In genomic region chr7:139745330-139746143, GRCh38 we compare ENCODE assay signal across 12 cellular contexts. TPM values are rescaled to one million over a fixed set of nuclear protein-coding genes. Genes with fewer than 3 reads are reported as not detected.
DNase-seq lines count a peak whose midpoint lies in the region; ATAC-seq, FAIRE-seq and TF ChIP-seq lines count a peak whose summit lies in the region.
"Had no signal": no experiment of that assay in that cellular context is flagged by ENCODE, and none has a peak within 500 bp of the region (broad histone marks: within the 10 kb centered on the region; RNA-seq: fewer than 3 reads in every experiment).

No MANE protein-coding gene starts in this region.

- H3K36me3 ChIP-seq in H1 (ENCODE audit: control insufficient read depth in 2 of 4, insufficient read depth in 4 of 4, low read length in 3 of 4): no peaks in the 10 kb centered on the region
- no peaks in the 10 kb centered on the region for H3K36me3 ChIP-seq in mesendoderm (ENCODE audit: control insufficient read depth, insufficient read depth, low read length)

- no peak for TF ChIP-seq RAD21 in H1 (IDR thresholded peaks at IDR 0.05 in 1 of 2, conservative IDR thresholded peaks at IDR 0.05 in 1 of 2; ENCODE audit: low read depth in 2 of 2, low read length in 2 of 2)

- no peak overlapping the region for H3K56ac ChIP-seq in H1 (replicated peaks; ENCODE audit: insufficient read length, low read depth, low read length)
- no peak overlapping the region for H3K56ac ChIP-seq in mesendoderm (ENCODE audit: low read length)

- H4K5ac ChIP-seq in H1 (ENCODE audit: insufficient read length, low read depth, low read length) (no peak overlapping the region), mesendoderm (ENCODE audit: low read length) (no peak overlapping the region)

- no peaks in the 10 kb centered on the region for H3K9me3 ChIP-seq in H1 (ENCODE audit: insufficient read depth in 2 of 2, low read depth in 1 of 2, low read length in 1 of 2)

- no peak overlapping the region for H3K9ac ChIP-seq in H1 (replicated peaks in 1 of 4; ENCODE audit: extremely low read depth in 1 of 4, low read depth in 3 of 4, low read length in 3 of 4)
- H3K9ac ChIP-seq in mesendoderm (ENCODE audit: low read length): peak overlapping the region; percentile 17

- H2BK12ac ChIP-seq in H1 (ENCODE audit: low read depth, low read length): no peak overlapping the region

- TF ChIP-seq EP300 in H1 (IDR thresholded peaks at IDR 0.05; ENCODE audit: borderline replicate concordance in 1 of 2, low read depth in 2 of 2, low read length in 2 of 2): no peak

- 70% methylated on average over 11 of the region's 11 CpGs; no CpG with 5 or more reads in 1 of the 2 experiments for WGBS in H1 (ENCODE audit: extremely low coverage in 1 of 2, insufficient coverage in 1 of 2, insufficient read length in 1 of 2, insufficient replicate concordance in 2 of 2, low coverage in 1 of 2, low lambda C conversion rate in 2 of 2, missing lambda C conversion rate in 1 of 2), 2 experiments
- no CpG with 5 or more reads among the region's 11 CpGs for WGBS in mesendoderm (ENCODE audit: extremely low coverage, insufficient coverage, low lambda C conversion rate)

- H2BK5ac ChIP-seq in H1 (ENCODE audit: low read depth, low read length): no peak overlapping the region
- H2BK5ac ChIP-seq in mesendoderm (ENCODE audit: low read length): no peak overlapping the region

- H3K4me3 ChIP-seq in H1 (ENCODE audit: extremely low read depth in 1 of 4, insufficient read depth in 2 of 4, low read depth in 3 of 4, low read length in 4 of 4) (no peak overlapping the region), mesendoderm (ENCODE audit: low read length) (no peak overlapping the region)

- H4K8ac ChIP-seq in H1 (ENCODE audit: extremely low read depth, insufficient read depth, low read length) (no peak overlapping the region), mesendoderm (ENCODE audit: low read depth, low read length) (no peak overlapping the region)

- H3K79me1 ChIP-seq in H1 (ENCODE audit: low read depth, low read length) (peaks cover 6% of the 10 kb centered on the region; the same call in 1 of the 2 replicates), mesendoderm (ENCODE audit: low read length) (peaks cover 12% of the 10 kb centered on the region)

- no peak overlapping the region for H2BK20ac ChIP-seq in H1 (ENCODE audit: low read length)

- H3K18ac ChIP-seq in H1 (ENCODE audit: extremely low read depth, low read length) (peak overlapping the region; percentile 28; the same call in 1 of the 2 replicates), mesendoderm (ENCODE audit: low read length) (no peak overlapping the region)

- ATAC-seq in HG02763 (IDR thresholded peaks at IDR 0.05; ENCODE audit: unreplicated experiment): no peak
- ATAC-seq in HG02970 (IDR thresholded peaks at IDR 0.05; ENCODE audit: low FRiP score, unreplicated experiment): no peak
- ATAC-seq: CD8-positive, alpha-beta T cell; stimulated activated naive CD8-positive, alpha-beta T cell treated with anti-CD3 and anti-CD28 coated beads, Interleukin-15, amount 100 ng/mL, for 72 hours had no signal

- H3K14ac ChIP-seq in H1 (ENCODE audit: insufficient read length): no peak overlapping the region

- H3K4me2 ChIP-seq in H1 (ENCODE audit: insufficient read depth in 1 of 2, low read depth in 2 of 2, low read length in 2 of 2) (no peak overlapping the region), mesendoderm (ENCODE audit: low read length) (no peak overlapping the region)

- H4K20me1 ChIP-seq in H1 (replicated peaks in 1 of 2; ENCODE audit: control insufficient read depth in 1 of 2, insufficient read depth in 2 of 2, low read length in 2 of 2): peaks cover 1 to 5% of the 10 kb centered on the region in 2 experiments

- no peak for TF ChIP-seq POLR2A in H1 (IDR thresholded peaks at IDR 0.05; ENCODE audit: control extremely low read depth in 1 of 2, low read depth in 2 of 2, low read length in 2 of 2)

- H2BK120ac ChIP-seq in H1 (replicated peaks; ENCODE audit: low read depth, low read length) (no peak overlapping the region), mesendoderm (ENCODE audit: low read depth, low read length) (no peak overlapping the region)

- FAIRE-seq in H1 (lab: Jason Lieb, UNC): no peak

- TF ChIP-seq CTCF in H1 (IDR thresholded peaks at IDR 0.05; ENCODE audit: control extremely low read depth in 1 of 3, insufficient read depth in 1 of 3, low read depth in 1 of 3, low read length in 3 of 3): no peak

- H3K4ac ChIP-seq in H1 (replicated peaks; ENCODE audit: insufficient read length, low read depth, low read length) (no peak overlapping the region), mesendoderm (ENCODE audit: low read depth, low read length) (no peak overlapping the region)

- H3K27me3 ChIP-seq in H1 (replicated peaks in 1 of 4; ENCODE audit: control insufficient read depth in 3 of 4, extremely low read depth in 1 of 4, insufficient read depth in 3 of 4, low read length in 3 of 4) (no peaks in the 10 kb centered on the region), mesendoderm (ENCODE audit: insufficient read depth, low read length, poor library complexity) (no peaks in the 10 kb centered on the region)

- H2BK15ac ChIP-seq in H1 (ENCODE audit: low read length): no peak overlapping the region
- H2BK15ac ChIP-seq in mesendoderm (replicated peaks; ENCODE audit: low read depth): no peak overlapping the region

- H3K23ac ChIP-seq in H1 (ENCODE audit: insufficient read length) (no peak overlapping the region), mesendoderm (ENCODE audit: low read length) (no peak overlapping the region)

- POLR2A ChIA-PET in H1 (lab: Charles Lee; ENCODE audit: partially characterized antibody): interaction anchor here (1.0 kb wide), 2 partner anchors 22 to 100 kb away, joined by 3 to 4 read pairs; no protein-coding TSS in a partner anchor

- DNase-seq in AG20443 (ENCODE audit: low spot score) (peak; percentile 46), NCI-H2227 treated with DMSO at 0.1 percent for 48 hours (lab: John Stamatoyannopoulos, UW) (peak; percentile 28), H1 (ENCODE audit: low read depth in 1 of 2, low spot score in 2 of 2) (no peak), mesendoderm (peak; percentile 16), NCI-H1105 (lab: John Stamatoyannopoulos, UW) (no peak), hippocampal formation (lab: John Stamatoyannopoulos, UW) (no peak)
- DNase-seq: activated CD4-positive, CD25-positive, alpha-beta regulatory T cell treated with anti-CD3 and anti-CD28 coated beads, Interleukin-2, amount 50 U/mL, for 72 hours; activated naive CD4-positive, alpha-beta T cell treated with anti-CD3 and anti-CD28 coated beads, Interleukin-2, amount 50 U/mL, for 16 hours; CD8-positive, alpha-beta T cell; stimulated activated naive CD8-positive, alpha-beta T cell treated with anti-CD3 and anti-CD28 coated beads, Interleukin-15, amount 100 ng/mL, for 72 hours had no signal

- H3K23me2 ChIP-seq in H1 (ENCODE audit: low read depth, low read length): no peaks in the 10 kb centered on the region

- H3K4me1 ChIP-seq in H1 (replicated peaks in 1 of 4; ENCODE audit: control insufficient read depth in 3 of 4, insufficient read depth in 4 of 4, low read length in 3 of 4) (peaks cover 0 to 12% (median 6%) of the 10 kb centered on the region in 4 experiments), mesendoderm (ENCODE audit: control insufficient read depth, low read depth, low read length) (peaks cover 14% of the 10 kb centered on the region)

- H3K79me2 ChIP-seq in H1 (ENCODE audit: control insufficient read depth in 1 of 2, insufficient read depth in 2 of 2, low read length in 2 of 2) (peaks cover 0 to 3% of the 10 kb centered on the region in 2 experiments; a peak in 1 of 4 replicates), mesendoderm (ENCODE audit: control insufficient read depth, insufficient read depth, low read length) (no peaks in the 10 kb centered on the region)

- CTCF ChIA-PET in H1 (lab: Charles Lee; ENCODE audit: partially characterized antibody): interaction anchor here (0.5 to 3.8 kb wide), 17 partner anchors 9 to 498 kb away, joined by 3 to 28 read pairs (median 3); no protein-coding TSS in a partner anchor

- H2AFZ ChIP-seq in H1 (ENCODE audit: low read length): no peak overlapping the region

- no peak overlapping the region for H4K91ac ChIP-seq in H1 (replicated peaks; ENCODE audit: insufficient read length, low read length)

- H2AK5ac ChIP-seq in H1 (ENCODE audit: low read depth, low read length): no peak overlapping the region
- no peak overlapping the region for H2AK5ac ChIP-seq in mesendoderm (ENCODE audit: low read length)

- H3K27ac ChIP-seq in H1 (ENCODE audit: low read depth, low read length) (no peak overlapping the region), mesendoderm (ENCODE audit: low read depth, low read length) (no peak overlapping the region)

TF ChIP-seq in H1, 55 proteins besides CTCF, POLR2A, EP300 and RAD21 (continues in another document):
- TF ChIP-seq CBX8 (IDR thresholded peaks at IDR 0.05; ENCODE audit: borderline replicate concordance, low read depth, low read length) (no peak), FOSL1 (IDR thresholded peaks at IDR 0.05; ENCODE audit: insufficient read depth, low read depth, low read length) (no peak), TBP (IDR thresholded peaks at IDR 0.05; ENCODE audit: low read depth, low read length) (no peak), SIX5 (IDR thresholded peaks at IDR 0.05; ENCODE audit: low read depth, low read length) (no peak), JUN (IDR thresholded peaks at IDR 0.05; ENCODE audit: low read depth, low read length) (no peak), ASH2L (IDR thresholded peaks at IDR 0.05; ENCODE audit: low read length) (no peak), TCF12 (IDR thresholded peaks at IDR 0.05; ENCODE audit: low read depth, low read length) (no peak), USF2 (IDR thresholded peaks at IDR 0.05; ENCODE audit: low read length) (no peak)

RNA-seq across cellular contexts. Expression of gene HIPK2, which starts 32.3 kb away (rescaled TPM):
- total RNA-seq in H1 (2021; fragmentation: NEBNext Ultra II Directional; extraction: Animal tissue kit (Norgen Biotek cat#: 25700)): 24.3 and 24.4 TPM in 2 replicates
- polyA plus RNA-seq in H1 (2011; rRNA removed): 8.3 and 10.0 TPM in 2 replicates
- 4.9 TPM for polyA plus RNA-seq in H1 (2011; cell fraction: cytosol; rRNA removed)
- 18.0 TPM for polyA plus RNA-seq in H1 (2011; cell fraction: nucleus; rRNA removed)
- polyA plus RNA-seq in H1 (2012, experiment 1 of 2): 7.7 to 10.0 TPM (median 8.5 TPM) in 4 replicates
- polyA plus RNA-seq in H1 (2012, experiment 2 of 2): 1.1 TPM
- 9.4 TPM for polyA plus RNA-seq in H1 (2013, experiment 1 of 2)
- 8.2 TPM for polyA plus RNA-seq in H1 (2013, experiment 2 of 2)
- polyA minus RNA-seq in H1 (2011; rRNA and poly(A)+ RNA removed): 21.8 and 24.1 TPM in 2 replicates
- polyA minus RNA-seq in H1 (2011; cell fraction: cytosol; rRNA and poly(A)+ RNA removed): 10.6 TPM
- polyA minus RNA-seq in H1 (2011; cell fraction: nucleus; rRNA and poly(A)+ RNA removed): 16.7 TPM
- 13.2 TPM for polyA plus RNA-seq in mesendoderm (2013, experiment 1 of 2)
- 13.5 TPM for polyA plus RNA-seq in mesendoderm (2013, experiment 2 of 2)

Comparison
In these comparisons a context has a peak if more than half of its experiments do, and no peak if none do; other contexts are left out.
1. DNase-seq: peak in AG20443 (single experiment), NCI-H2227 treated with DMSO at 0.1 percent for 48 hours (single experiment) and mesendoderm (single experiment); none in H1 (0 of 2), NCI-H1105 (single experiment) and hippocampal formation (0 of 2).